Comparison of ENCODE assay signal across 8 cellular contexts in the genomic region with DNA sequence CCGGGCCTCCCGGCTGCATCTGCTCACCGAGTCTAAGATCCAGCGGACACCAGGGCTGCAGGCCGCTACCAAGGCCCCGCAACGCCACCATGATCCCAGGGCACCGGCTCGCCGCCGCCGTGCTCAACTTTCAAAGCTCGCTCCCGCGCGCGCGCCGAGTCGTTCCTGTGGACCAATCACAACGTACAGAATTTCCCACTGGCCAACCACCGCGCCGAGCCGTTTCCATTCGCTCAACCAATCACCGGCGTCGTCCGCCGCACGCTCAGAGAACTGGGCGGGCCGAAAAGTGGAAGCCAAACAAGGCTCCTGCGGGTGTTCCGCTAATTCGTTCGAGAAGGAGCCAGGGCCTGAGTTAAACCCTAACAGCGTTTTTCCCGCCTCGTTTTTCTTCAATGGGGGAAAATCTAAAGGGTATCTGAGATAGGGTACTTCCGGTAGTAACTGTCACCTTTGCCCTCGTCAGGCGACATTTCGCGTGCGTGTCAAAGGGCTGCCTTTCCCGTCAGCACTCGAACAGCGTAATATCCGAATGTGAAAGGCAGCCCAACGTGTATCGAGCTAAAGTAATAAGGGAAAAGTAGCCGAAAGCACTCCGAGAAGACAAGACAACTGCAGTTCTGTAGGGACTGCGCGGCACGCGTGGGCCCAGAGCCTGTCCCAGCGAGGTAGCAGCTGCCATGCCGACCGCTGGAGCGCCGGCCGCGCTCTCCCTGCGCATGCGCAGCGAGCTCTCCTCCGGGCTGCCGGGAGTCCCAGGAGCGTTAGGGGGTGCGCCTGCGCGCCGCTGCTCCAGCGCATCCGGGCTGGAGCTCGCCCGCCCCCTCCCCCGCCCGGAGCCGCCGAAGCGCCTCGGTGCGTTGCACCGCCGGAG. TPM values are rescaled to one million over a fixed set of nuclear protein-coding genes. Genes with fewer than 3 reads are reported as not detected.
A peak's percentile ranks its signal among the peaks of the same experiment; 100 is the strongest.
DNase-seq lines count a peak whose midpoint lies in the region; ATAC-seq lines count a peak whose summit lies in the region.

A gene with protein sequence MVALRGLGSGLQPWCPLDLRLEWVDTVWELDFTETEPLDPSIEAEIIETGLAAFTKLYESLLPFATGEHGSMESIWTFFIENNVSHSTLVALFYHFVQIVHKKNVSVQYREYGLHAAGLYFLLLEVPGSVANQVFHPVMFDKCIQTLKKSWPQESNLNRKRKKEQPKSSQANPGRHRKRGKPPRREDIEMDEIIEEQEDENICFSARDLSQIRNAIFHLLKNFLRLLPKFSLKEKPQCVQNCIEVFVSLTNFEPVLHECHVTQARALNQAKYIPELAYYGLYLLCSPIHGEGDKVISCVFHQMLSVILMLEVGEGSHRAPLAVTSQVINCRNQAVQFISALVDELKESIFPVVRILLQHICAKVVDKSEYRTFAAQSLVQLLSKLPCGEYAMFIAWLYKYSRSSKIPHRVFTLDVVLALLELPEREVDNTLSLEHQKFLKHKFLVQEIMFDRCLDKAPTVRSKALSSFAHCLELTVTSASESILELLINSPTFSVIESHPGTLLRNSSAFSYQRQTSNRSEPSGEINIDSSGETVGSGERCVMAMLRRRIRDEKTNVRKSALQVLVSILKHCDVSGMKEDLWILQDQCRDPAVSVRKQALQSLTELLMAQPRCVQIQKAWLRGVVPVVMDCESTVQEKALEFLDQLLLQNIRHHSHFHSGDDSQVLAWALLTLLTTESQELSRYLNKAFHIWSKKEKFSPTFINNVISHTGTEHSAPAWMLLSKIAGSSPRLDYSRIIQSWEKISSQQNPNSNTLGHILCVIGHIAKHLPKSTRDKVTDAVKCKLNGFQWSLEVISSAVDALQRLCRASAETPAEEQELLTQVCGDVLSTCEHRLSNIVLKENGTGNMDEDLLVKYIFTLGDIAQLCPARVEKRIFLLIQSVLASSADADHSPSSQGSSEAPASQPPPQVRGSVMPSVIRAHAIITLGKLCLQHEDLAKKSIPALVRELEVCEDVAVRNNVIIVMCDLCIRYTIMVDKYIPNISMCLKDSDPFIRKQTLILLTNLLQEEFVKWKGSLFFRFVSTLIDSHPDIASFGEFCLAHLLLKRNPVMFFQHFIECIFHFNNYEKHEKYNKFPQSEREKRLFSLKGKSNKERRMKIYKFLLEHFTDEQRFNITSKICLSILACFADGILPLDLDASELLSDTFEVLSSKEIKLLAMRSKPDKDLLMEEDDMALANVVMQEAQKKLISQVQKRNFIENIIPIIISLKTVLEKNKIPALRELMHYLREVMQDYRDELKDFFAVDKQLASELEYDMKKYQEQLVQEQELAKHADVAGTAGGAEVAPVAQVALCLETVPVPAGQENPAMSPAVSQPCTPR (N-terminal part only) (minus strand): TSS at position 132 of the 874 bp plus-strand sequence. CDS start 41 bp downstream, at position 91.
A gene (plus strand): TSS at position 836 of the 874 bp plus-strand sequence. CDS start 452 bp downstream, outside the sequence.

- peaks cover 47 to 63% of the 10 kb centered on the region in 2 donors for H3K4me1 Mint-ChIP-seq in effector memory CD8-positive, alpha-beta T cell (ENCODE audit: low read depth in 2 of 2)
- H3K4me1 Mint-ChIP-seq in memory B cell, result peaks cover 32% of the 10 kb centered on the region

- DNase-seq in COLO668 (lab: John Stamatoyannopoulos, UW; ENCODE audit: unreplicated experiment) (peak; percentile 97), HT1080 (ENCODE audit: low read depth) (peak; percentile 95), NOMO-1 treated with DMSO at 0.1 percent for 48 hours (lab: John Stamatoyannopoulos, UW; ENCODE audit: unreplicated experiment) (peak; percentile 95), memory B cell (ENCODE audit: low spot score in 2 of 2) (peak; percentile 85 to 92)
- DNase-seq in activated CD8-positive, alpha-beta memory T cell treated with anti-CD3 and anti-CD28 coated beads for 4 hours (ENCODE audit: low read depth in 2 of 2), result peak; percentile 91
- DNase-seq in effector memory CD8-positive, alpha-beta T cell, result peak; percentile 92 to 93 (median 93)
- DNase-seq in stimulated activated CD8-positive, alpha-beta memory T cell treated with anti-CD3 and anti-CD28 coated beads, Interleukin-12 subunit alpha, Interleukin-12 subunit beta, amount 100 ng/mL, for 24 hours (ENCODE audit: extremely low read depth), result peak; percentile 89

- peak within 1 kb of the TSS; percentile 95 for H3K4me3 Mint-ChIP-seq in effector memory CD8-positive, alpha-beta T cell
- peak within 1 kb of the TSS; percentile 93 for H3K4me3 Mint-ChIP-seq in memory B cell

- H3K9me3 Mint-ChIP-seq in effector memory CD8-positive, alpha-beta T cell, result no peaks in the 10 kb centered on the region
- H3K9me3 Mint-ChIP-seq in memory B cell, result no peaks in the 10 kb centered on the region

- no peaks in the 10 kb centered on the region for H3K27me3 Mint-ChIP-seq in effector memory CD8-positive, alpha-beta T cell
- H3K27me3 Mint-ChIP-seq in memory B cell, result peaks cover 4% of the 10 kb centered on the region

- H3K36me3 Mint-ChIP-seq in effector memory CD8-positive, alpha-beta T cell (ENCODE audit: insufficient read depth), result peaks cover 37% of the 10 kb centered on the region
- H3K36me3 Mint-ChIP-seq in memory B cell, result peaks cover 5% of the 10 kb centered on the region

- ATAC-seq in GM21360 (IDR thresholded peaks at IDR 0.05; ENCODE audit: unreplicated experiment) (peak; percentile 71), memory B cell (ENCODE audit: low read depth) (peak; percentile 78)
- ATAC-seq in effector memory CD8-positive, alpha-beta T cell (replicated peaks), result peak; percentile 79

- peak within 1 kb of the TSS; percentile 96 to 98 for H3K27ac Mint-ChIP-seq in effector memory CD8-positive, alpha-beta T cell
- peak within 1 kb of the TSS; percentile 98 for H3K27ac Mint-ChIP-seq in memory B cell

RNA-seq across cellular contexts. Expression of the first gene that starts in this region (rescaled TPM):
- total RNA-seq in HT1080 (2014; rRNA removed; shearing (Covaris generic)), result 44.4 and 51.3 TPM in 2 replicates
- 32.7 and 35.7 TPM in 2 replicates for polyA plus RNA-seq in HT1080 (2015; cell fraction: cytosol; rRNA removed)
- polyA plus RNA-seq in HT1080 (2015; cell fraction: nucleus; rRNA removed), result 97.0 and 101 TPM in 2 replicates

RNA-seq across cellular contexts. Expression of the second gene that starts in this region (rescaled TPM):
- 34.0 and 39.1 TPM in 2 replicates for total RNA-seq in HT1080 (2014; rRNA removed; shearing (Covaris generic))
- 30.9 and 31.0 TPM in 2 replicates for polyA plus RNA-seq in HT1080 (2015; cell fraction: cytosol; rRNA removed)
- polyA plus RNA-seq in HT1080 (2015; cell fraction: nucleus; rRNA removed), result 56.5 and 64.0 TPM in 2 replicates

Comparison
In these comparisons a context has a peak if more than half of its experiments do, and no peak if none do; other contexts are left out.
1. Peak in every context shown above with its lines: DNase-seq and ATAC-seq.